9 cellular contexts compared by ENCODE assay signal in genomic region chr2:119223521-119224390, GRCh38. TPM values are rescaled to one million over a fixed set of nuclear protein-coding genes. Genes with fewer than 3 reads are reported as not detected.
DNase-seq lines count a peak whose midpoint lies in the region; ATAC-seq, FAIRE-seq and TF ChIP-seq lines count a peak whose summit lies in the region.
"Had no signal": no experiment of that assay in that cellular context is flagged by ENCODE, and none has a peak within 500 bp of the region (broad histone marks: within the 10 kb centered on the region; RNA-seq: fewer than 3 reads in every experiment).

TSS of gene STEAP3 (plus strand) at chr2:119223834. CDS start at chr2:119231013, 7,179 bp downstream.

- H3K4me1 ChIP-seq in K562 (replicated peaks in 1 of 2; ENCODE audit: control insufficient read depth in 2 of 2, insufficient read depth in 2 of 2, low read length in 2 of 2) (peaks cover 20 to 26% of the 10 kb centered on the region in 2 experiments), iPS-15b (ENCODE audit: control insufficient read depth, insufficient read depth, low read length) (peaks cover 8% of the 10 kb centered on the region)

- no peak for TF ChIP-seq CTCF in K562 (IDR thresholded peaks at IDR 0.05 in 2 of 3, conservative IDR thresholded peaks at IDR 0.05 in 1 of 3; ENCODE audit: insufficient read depth in 2 of 3, low read depth in 1 of 3, low read length in 3 of 3)

- POLR2A ChIA-PET in K562 (lab: Yijun Ruan, JAX): interaction anchor here (0.5 to 1.4 kb wide), 4 partner anchors 13 to 856 kb away, joined by 3 to 4 read pairs (median 4); no protein-coding TSS in a partner anchor

- peak; percentile 78 for FAIRE-seq in K562 (lab: Jason Lieb, UNC)
- FAIRE-seq: colon had no signal

- H3K36me3 ChIP-seq in K562 (ENCODE audit: control insufficient read depth, insufficient read depth, low read length): peaks cover 11% of the 10 kb centered on the region; the same call in 2 of the 3 replicates
- H3K36me3 ChIP-seq in iPS-15b (ENCODE audit: control insufficient read depth, insufficient read depth, low read length): no peaks in the 10 kb centered on the region

- H3K27ac ChIP-seq in K562 (ENCODE audit: extremely low read depth, low read depth, low read length): peak within 1 kb of the TSS; percentile 73

- peaks cover 3% of the 10 kb centered on the region; the same call in 1 of the 2 replicates for H4K20me1 ChIP-seq in K562 (replicated peaks; ENCODE audit: control insufficient read depth, insufficient read depth, low read length)

- peak; percentile 62 for DNase-seq in DMS153 (lab: John Stamatoyannopoulos, UW)
- DNase-seq in NCI-H748 treated with DMSO at 0.1 percent for 48 hours (lab: John Stamatoyannopoulos, UW): peak; percentile 3
- peak; percentile 91 to 98 (median 97) for DNase-seq in K562 (ENCODE audit: extremely low read depth in 1 of 4, low spot score in 3 of 4)
- DNase-seq in sciatic nerve (ENCODE audit: low spot score): peak; percentile 75
- no peak for DNase-seq in effector CD4-positive, alpha-beta T cell

- peak within 1 kb of the TSS; percentile 73 to 95 for H3K9ac ChIP-seq in K562 (ENCODE audit: insufficient read depth in 1 of 2, low read depth in 2 of 2, low read length in 2 of 2)
- H3K9ac ChIP-seq in iPS-15b (ENCODE audit: low read depth, low read length): peak within 1 kb of the TSS; percentile 65

- peak; percentile 85 for ATAC-seq in HG03108 (IDR thresholded peaks at IDR 0.05; ENCODE audit: unreplicated experiment)
- ATAC-seq in K562: peak; percentile 96
- peak; percentile 78 for ATAC-seq in sciatic nerve

- TF ChIP-seq POLR2A in GM19193 (IDR thresholded peaks at IDR 0.05; ENCODE audit: extremely low read depth, insufficient read depth, insufficient read length): peak; percentile 51
- peak; percentile 79 for TF ChIP-seq POLR2A in K562 (conservative IDR thresholded peaks at IDR 0.05)

- peak within 1 kb of the TSS; percentile 79 for H3K4me2 ChIP-seq in K562 (ENCODE audit: insufficient read depth, low read length)

- TF ChIP-seq EP300 in K562 (IDR thresholded peaks at IDR 0.05; ENCODE audit: low read length): peak; percentile 47; the same call in 1 of the 2 replicates

- peak within 1 kb of the TSS; percentile 63 for H3K4me3 ChIP-seq in K562
- peak within 1 kb of the TSS; percentile 70 for H3K4me3 ChIP-seq in iPS-15b (ENCODE audit: low read depth, low read length)

- no peak for TF ChIP-seq RAD21 in K562 (CRISPR knock-in tag; conservative IDR thresholded peaks at IDR 0.05 in 1 of 2, IDR thresholded peaks at IDR 0.05 in 1 of 2)

- in situ Hi-C loops in K562 (cut with MboI): no loop called here

- intact Hi-C loops in K562 (cut with micrococcal nuclease): no loop called here
- intact Hi-C loops in sciatic nerve (cut with DNase I): no loop called here

- BruUV-seq in K562 (replicated peaks; lab: Mats Ljungman, UMichigan): no TSS peak

- H2AFZ ChIP-seq in K562 (ENCODE audit: low read depth, low read length): peak within 1 kb of the TSS; percentile 86

- H3K9me3 ChIP-seq in K562 (replicated peaks; ENCODE audit: control insufficient read depth, insufficient read depth, low read depth, low read length) (no peaks in the 10 kb centered on the region), iPS-15b (ENCODE audit: control insufficient read depth, insufficient read depth, low read length) (no peaks in the 10 kb centered on the region)

- H3K79me2 ChIP-seq in K562 (ENCODE audit: control insufficient read depth, insufficient read depth, low read length): peaks cover 26% of the 10 kb centered on the region

- under 1% methylated on average over 32 of the region's 89 CpGs for WGBS in K562 (ENCODE audit: insufficient coverage, low coverage, missing lambda C conversion rate)

- CTCF ChIA-PET in K562 (lab: Yijun Ruan, JAX; ENCODE audit: low intra/inter-chr PET ratio): no interaction called here

- H3K9me1 ChIP-seq in K562 (ENCODE audit: control insufficient read depth, insufficient read depth, low read length): peaks cover 3% of the 10 kb centered on the region

- H3K27me3 ChIP-seq in K562 (ENCODE audit: control insufficient read depth in 2 of 2, insufficient read depth in 2 of 2, low read length in 2 of 2): peaks cover 0 to 4% of the 10 kb centered on the region in 2 experiments; a peak in 1 of 5 replicates
- H3K27me3 ChIP-seq in iPS-15b (ENCODE audit: control insufficient read depth, insufficient read depth, low read length): peaks cover 16% of the 10 kb centered on the region

TF ChIP-seq in K562, 482 proteins besides CTCF, POLR2A, EP300 and RAD21 (continues in another document):
- TF ChIP-seq PCBP1 (IDR thresholded peaks at IDR 0.05; ENCODE audit: low read depth, low read length, poor library complexity, severe bottlenecking): peak; percentile 57
- TF ChIP-seq XRCC4 (IDR thresholded peaks at IDR 0.05; ENCODE audit: extremely low read depth, insufficient read depth, insufficient read length): no peak
- peak; percentile 80 for TF ChIP-seq RBFOX2 (IDR thresholded peaks at IDR 0.05; ENCODE audit: low read depth, low read length)
- no peak for TF ChIP-seq CHD2 (IDR thresholded peaks at IDR 0.05; ENCODE audit: low read depth, low read length)
- TF ChIP-seq ETV5 (CRISPR knock-in tag; IDR thresholded peaks at IDR 0.05; ENCODE audit: low read depth): peak; percentile 59; the same call in 1 of the 2 replicates
- peak; percentile 83 for TF ChIP-seq CBFA2T3 (IDR thresholded peaks at IDR 0.05)
- peak; percentile 69; the same call in 1 of the 2 replicates for TF ChIP-seq SUPT5H (IDR thresholded peaks at IDR 0.05)
- peak; percentile 77 for TF ChIP-seq ARID1B (IDR thresholded peaks at IDR 0.05)
- TF ChIP-seq RBM25 (IDR thresholded peaks at IDR 0.05; ENCODE audit: low read depth, low read length, severe bottlenecking): peak; percentile 18
- TF ChIP-seq CHD4 (IDR thresholded peaks at IDR 0.05; ENCODE audit: insufficient read depth, insufficient replicate concordance, low read depth, low read length, poor library complexity, severe bottlenecking): no peak
- peak; percentile 39 to 73 for TF ChIP-seq E2F6 (IDR thresholded peaks at IDR 0.05; ENCODE audit: borderline replicate concordance in 1 of 2, extremely low read depth in 1 of 2, insufficient read depth in 1 of 2, insufficient read length in 1 of 2, low read depth in 1 of 2, low read length in 1 of 2, poor library complexity in 1 of 2, severe bottlenecking in 1 of 2)
- TF ChIP-seq NBN (IDR thresholded peaks at IDR 0.05; ENCODE audit: low read depth): no peak
- 0 out of 2 replicates have a peak, but pooled peaks have one; percentile 31 for TF ChIP-seq ESRRA (IDR thresholded peaks at IDR 0.05; ENCODE audit: borderline replicate concordance, low read depth)
- peak; percentile 74 for TF ChIP-seq POLR2AphosphoS5 (IDR thresholded peaks at IDR 0.05; ENCODE audit: control insufficient read depth, insufficient read depth, low read depth, low read length)
- TF ChIP-seq SFPQ (IDR thresholded peaks at IDR 0.05; ENCODE audit: low read depth, low read length): no peak

RNA-seq across cellular contexts. Expression of gene STEAP3, which starts in this region (rescaled TPM):
- 18.0 and 37.0 TPM in 2 replicates for total RNA-seq in K562 (2011; cell fraction: chromatin; rRNA removed; ENCODE audit: low replicate concordance)
- 43.3 and 45.4 TPM in 2 replicates for total RNA-seq in K562 (2011; cell fraction: nucleolus; rRNA removed)
- total RNA-seq in K562 (2011; cell fraction: nucleoplasm; rRNA removed): 33.7 and 37.0 TPM in 2 replicates
- total RNA-seq in K562 (2014; rRNA removed) (15.6 and 23.7 TPM in 2 replicates), K562 (2014; rRNA removed; fragmentation: Illumina TruSeq; extraction: Trizol) (8.2 and 9.0 TPM in 2 replicates), K562 (2015; rRNA removed; fragmentation: Illumina TruSeq; extraction: Trizol) (8.5 and 8.6 TPM in 2 replicates), K562 (2021) (29.8 and 31.6 TPM in 2 replicates), sciatic nerve (9.1 TPM)
- polyA plus RNA-seq in K562 (2011; rRNA removed) (7.7 and 11.7 TPM in 2 replicates), K562 (2014; fragmentation: Illumina TruSeq; extraction: Trizol) (18.2 and 22.3 TPM in 2 replicates), K562 (2014; fragmentation: Nextera tagmentation; extraction: Ambion mirVana) (1 to 10 TPM; 1.8 to 3.0 TPM), K562 (2014; rRNA removed) (12.7 and 12.8 TPM in 2 replicates)
- polyA plus RNA-seq in K562 (2011; cell fraction: cytosol; rRNA removed): 7.0 and 19.8 TPM in 2 replicates
- 14.1 and 32.9 TPM in 2 replicates for polyA plus RNA-seq in K562 (2011; cell fraction: nucleus; rRNA removed)
- 14.0 and 22.8 TPM in 2 replicates for polyA plus RNA-seq in K562 (2012)
- 8.4 and 10.0 TPM in 2 replicates for polyA minus RNA-seq in K562 (2011; rRNA and poly(A)+ RNA removed)
- 13.9 and 18.9 TPM in 2 replicates for polyA minus RNA-seq in K562 (2011; cell fraction: cytosol; rRNA and poly(A)+ RNA removed)
- polyA minus RNA-seq in K562 (2011; cell fraction: nucleus; rRNA and poly(A)+ RNA removed): 8.2 and 11.4 TPM in 2 replicates
